8 cellular contexts compared by ENCODE assay signal in genomic region chr1:200207711-200208126, GRCh38.
DNase-seq lines count a peak whose midpoint lies in the region; ATAC-seq and TF ChIP-seq lines count a peak whose summit lies in the region.
"Had no signal": no experiment of that assay in that cellular context is flagged by ENCODE, and none has a peak within 500 bp of the region (broad histone marks: within the 10 kb centered on the region; RNA-seq: fewer than 3 reads in every experiment).

No MANE protein-coding gene starts in this region.

- no peaks in the 10 kb centered on the region for H3K27me3 Mint-ChIP-seq in neural progenitor cell (ENCODE audit: insufficient read depth, low read depth)

- no peak overlapping the region for H3K9ac ChIP-seq in neural progenitor cell

- H3K27me3 ChIP-seq in neural progenitor cell = no peaks in the 10 kb centered on the region

- no peak overlapping the region for H3K27ac Mint-ChIP-seq in neural progenitor cell

- H3K4me3 Mint-ChIP-seq in neural progenitor cell = no peak overlapping the region

- H3K36me3 ChIP-seq in neural progenitor cell = no peaks in the 10 kb centered on the region

- no peak overlapping the region for H3K27ac ChIP-seq in neural progenitor cell

- DNase-seq in NB4 (ENCODE audit: low read depth) = peak; percentile 89
- no peak for DNase-seq in neural progenitor cell (ENCODE audit: low spot score)
- DNase-seq in NCI-H2227 treated with DMSO at 0.1 percent for 48 hours (lab: John Stamatoyannopoulos, UW) = no peak
- no peak for DNase-seq in HuH-7 (ENCODE audit: low spot score)
- DNase-seq in nucleus accumbens (lab: John Stamatoyannopoulos, UW) = no peak
- DNase-seq: activated CD4-positive, alpha-beta T cell treated with anti-CD3 and anti-CD28 coated beads for 48 hours had no signal

- H4K20me1 ChIP-seq in neural progenitor cell (ENCODE audit: low read depth) = no peaks in the 10 kb centered on the region

- no peaks in the 10 kb centered on the region for H3K4me1 ChIP-seq in neural progenitor cell

- TF ChIP-seq POLR2A in NB4 (IDR thresholded peaks at IDR 0.05; ENCODE audit: extremely low read depth, insufficient read length) = no peak

- H3K36me3 Mint-ChIP-seq in neural progenitor cell = no peaks in the 10 kb centered on the region

- H3K4me1 Mint-ChIP-seq in neural progenitor cell = no peaks in the 10 kb centered on the region

- TF ChIP-seq CTCF in NB4 (IDR thresholded peaks at IDR 0.05; ENCODE audit: low read depth, low read length) (no peak), neural progenitor cell (IDR thresholded peaks at IDR 0.05) (no peak)

- H3K79me2 ChIP-seq in neural progenitor cell (ENCODE audit: low read depth) = no peaks in the 10 kb centered on the region

- H3K4me2 ChIP-seq in neural progenitor cell = no peak overlapping the region

- no peaks in the 10 kb centered on the region for H3K9me3 ChIP-seq in neural progenitor cell (ENCODE audit: low read depth)

- H3F3A ChIP-seq in neural progenitor cell (ENCODE audit: low read depth) = no peaks in the 10 kb centered on the region

- ATAC-seq in GM19025 (IDR thresholded peaks at IDR 0.05; ENCODE audit: low read depth, unreplicated experiment) (peak; percentile 76), HG02798 (IDR thresholded peaks at IDR 0.05; ENCODE audit: poor library complexity, unreplicated experiment) (peak; percentile 89)

- H3K4me3 ChIP-seq in NB4 (ENCODE audit: low read depth, low read length) (no peak overlapping the region), neural progenitor cell (no peak overlapping the region)

- H2AFZ ChIP-seq in neural progenitor cell (replicated peaks) = peak overlapping the region; percentile 52

- H3K9me3 Mint-ChIP-seq in neural progenitor cell = no peaks in the 10 kb centered on the region
